In genomic region chr2:54083021-54083420, GRCh38 we compare ENCODE assay signal across 1 cellular context.
TF ChIP-seq lines count a peak whose summit lies in the region.

No MANE protein-coding gene starts in this region.

TF ChIP-seq in WTC11, 78 proteins besides CTCF, POLR2A, EP300 and RAD21 (continued from another document):
- TF ChIP-seq ATF3 (CRISPR knock-in tag; conservative IDR thresholded peaks at IDR 0.05), result no peak
- TF ChIP-seq ATF6 (CRISPR knock-in tag; IDR thresholded peaks at IDR 0.05), result no peak
- no peak for TF ChIP-seq CREM (CRISPR knock-in tag; IDR thresholded peaks at IDR 0.05)
- TF ChIP-seq TEAD1 (CRISPR knock-in tag; IDR thresholded peaks at IDR 0.05), result no peak
- no peak for TF ChIP-seq ZSCAN18 (CRISPR knock-in tag; IDR thresholded peaks at IDR 0.05)
- TF ChIP-seq AR (CRISPR knock-in tag; IDR thresholded peaks at IDR 0.05), result no peak
- no peak for TF ChIP-seq E2F4 (CRISPR knock-in tag; IDR thresholded peaks at IDR 0.05; ENCODE audit: borderline replicate concordance, low read depth)
- no peak for TF ChIP-seq PRRX2 (CRISPR knock-in tag; IDR thresholded peaks at IDR 0.05)
- TF ChIP-seq ZNF232 (CRISPR knock-in tag; IDR thresholded peaks at IDR 0.05), result no peak
- TF ChIP-seq TEAD4 (CRISPR knock-in tag; IDR thresholded peaks at IDR 0.05), result no peak
- no peak for TF ChIP-seq ZNF396 (CRISPR knock-in tag; IDR thresholded peaks at IDR 0.05; ENCODE audit: borderline replicate concordance)
- TF ChIP-seq ZNF219 (CRISPR knock-in tag; IDR thresholded peaks at IDR 0.05; ENCODE audit: borderline replicate concordance), result no peak
- no peak for TF ChIP-seq NFYB (CRISPR knock-in tag; conservative IDR thresholded peaks at IDR 0.05; ENCODE audit: low read depth)
- no peak for TF ChIP-seq PRDM15 (CRISPR knock-in tag; IDR thresholded peaks at IDR 0.05)
- no peak for TF ChIP-seq CDX4 (CRISPR knock-in tag; IDR thresholded peaks at IDR 0.05; ENCODE audit: borderline replicate concordance)
- no peak for TF ChIP-seq NR2C2 (CRISPR knock-in tag; IDR thresholded peaks at IDR 0.05)
- TF ChIP-seq CREB1 (CRISPR knock-in tag; IDR thresholded peaks at IDR 0.05), result no peak
TF ChIP-seq in WTC11: peak in this region for 0.
